Comparison of ENCODE assay signal across 8 cellular contexts in the genomic region with DNA sequence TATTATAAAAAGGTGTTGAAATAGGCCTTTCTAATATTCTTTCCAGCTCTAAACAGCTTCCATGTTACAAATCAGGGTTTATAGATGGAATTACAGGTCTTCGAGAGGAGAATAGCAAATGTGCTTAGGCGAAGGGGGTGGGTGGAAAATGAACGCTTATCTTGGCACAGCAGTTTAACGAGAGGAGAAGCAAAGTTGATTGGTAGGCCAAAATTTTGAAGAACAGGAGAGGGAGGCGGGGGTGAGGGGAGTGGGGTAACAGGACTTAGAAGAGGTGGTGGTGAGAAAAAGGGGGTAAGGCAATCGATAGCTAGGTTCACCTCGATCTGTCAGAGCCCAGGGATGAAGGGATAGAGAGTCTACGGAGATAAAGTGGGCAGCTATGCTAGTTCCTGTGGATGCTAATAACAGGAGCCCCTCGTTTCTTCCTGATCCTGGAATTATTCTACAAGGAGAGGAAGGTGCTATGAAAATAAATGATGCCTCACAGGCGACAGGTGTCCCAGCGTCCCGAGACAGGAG. TPM values are rescaled to one million over a fixed set of nuclear protein-coding genes. Genes with fewer than 3 reads are reported as not detected.
DNase-seq lines count a peak whose midpoint lies in the region; ATAC-seq and TF ChIP-seq lines count a peak whose summit lies in the region.

No MANE protein-coding gene starts in this region.

- H3K36me3 ChIP-seq in OCI-LY1 (ENCODE audit: insufficient read depth, low read length), result peaks cover 21% of the 10 kb centered on the region; the same call in 1 of the 2 replicates
- H3K36me3 ChIP-seq in mammary epithelial cell (ENCODE audit: insufficient read depth, low read length), result peaks cover 6% of the 10 kb centered on the region
- peaks cover 0 to 37% (median 6%) of the 10 kb centered on the region in 3 donors for H3K36me3 ChIP-seq in tibial nerve

- H2AFZ ChIP-seq in OCI-LY1 (ENCODE audit: low read length) (no peak overlapping the region), mammary epithelial cell (ENCODE audit: low read depth, low read length) (peak overlapping the region; percentile 86)

- no peak for TF ChIP-seq CTCF in AG04449 (IDR thresholded peaks at IDR 0.05; ENCODE audit: insufficient read depth, low read length, missing control alignments)
- no peak for TF ChIP-seq CTCF in OCI-LY1 (IDR thresholded peaks at IDR 0.05; ENCODE audit: low read length)
- TF ChIP-seq CTCF in mammary epithelial cell (conservative IDR thresholded peaks at IDR 0.05 in 1 of 2, IDR thresholded peaks at IDR 0.05 in 1 of 2; ENCODE audit: extremely low read depth in 1 of 2, insufficient read depth in 1 of 2, low read depth in 1 of 2, low read length in 2 of 2), result no peak
- TF ChIP-seq CTCF in lower leg skin (IDR thresholded peaks at IDR 0.05), result no peak
- TF ChIP-seq CTCF in tibial nerve (IDR thresholded peaks at IDR 0.05), result no peak

- peak overlapping the region; percentile 65 for H3K27ac ChIP-seq in OCI-LY1 (ENCODE audit: low read depth, low read length, poor library complexity, severe bottlenecking)
- H3K27ac ChIP-seq in mammary epithelial cell (ENCODE audit: insufficient read depth, low read depth, low read length), result peak overlapping the region; percentile 88
- H3K27ac ChIP-seq in tibial nerve, result peak overlapping the region; percentile 72 to 99 (median 97)

- peak overlapping the region; percentile 97 for H3K4me3 ChIP-seq in AG04449 (ENCODE audit: low read depth, low read length)
- H3K4me3 ChIP-seq in OCI-LY1 (ENCODE audit: low read depth, low read length, poor library complexity, severe bottlenecking), result peak overlapping the region; percentile 96
- H3K4me3 ChIP-seq in mammary epithelial cell (replicated peaks in 1 of 3; ENCODE audit: insufficient read depth in 1 of 3, low read depth in 2 of 3, low read length in 3 of 3), result peak overlapping the region; percentile 82 to 95 (median 85)
- peak overlapping the region; percentile 68 for H3K4me3 ChIP-seq in lower leg skin (ENCODE audit: low read depth, poor library complexity, severe bottlenecking)
- H3K4me3 ChIP-seq in tibial nerve, result peak overlapping the region; percentile 53 to 91 (median 79)

- POLR2A ChIA-PET in AG04449 (lab: Yijun Ruan, JAX), result interaction anchor here (0.7 to 1.4 kb wide), 2 partner anchors 258 to 347 kb away, joined by 3 to 4 read pairs; no protein-coding TSS in a partner anchor

- H4K20me1 ChIP-seq in OCI-LY1 (ENCODE audit: insufficient read depth, low read length) (no peaks in the 10 kb centered on the region), mammary epithelial cell (ENCODE audit: insufficient read depth, low read length) (no peaks in the 10 kb centered on the region)

- no peak for TF ChIP-seq POLR2A in lower leg skin (IDR thresholded peaks at IDR 0.05)
- no peak for TF ChIP-seq POLR2A in tibial nerve (IDR thresholded peaks at IDR 0.05)

- dilution Hi-C loops in mammary epithelial cell (cut with HindIII; ENCODE audit: low sequenced_read_pairs), result no loop called here

- peak overlapping the region; percentile 92 for H3K9ac ChIP-seq in OCI-LY1 (ENCODE audit: low read length)
- peak overlapping the region; percentile 97 for H3K9ac ChIP-seq in mammary epithelial cell (ENCODE audit: insufficient read depth, low read length)

- no peaks in the 10 kb centered on the region for H3F3A ChIP-seq in OCI-LY1 (ENCODE audit: insufficient read depth, low read length)

- DNase-seq in AG04449 (ENCODE audit: low read depth, low spot score) (no peak), mammary epithelial cell (no peak), lower leg skin (ENCODE audit: low spot score in 2 of 2) (no peak), tibial nerve (ENCODE audit: low spot score in 2 of 2) (no peak), ureter (ENCODE audit: low spot score) (no peak)

- 3% methylated on average over 11 of the region's 12 CpGs for WGBS in mammary epithelial cell (ENCODE audit: low coverage, missing lambda C conversion rate)
- WGBS in lower leg skin, 2 donors, result 1% methylated on average over 12 of the region's 12 CpGs
- 1 to 2% methylated on average over 12 of the region's 12 CpGs for WGBS in tibial nerve, 2 donors

- H3K9me2 ChIP-seq in OCI-LY1 (ENCODE audit: low read depth, low read length), result no peaks in the 10 kb centered on the region

- in situ Hi-C loops in mammary epithelial cell (cut with MboI; ENCODE audit: low sequenced_read_pairs in 2 of 2), result no loop called here

- ATAC-seq in GM21515 (IDR thresholded peaks at IDR 0.05; ENCODE audit: unreplicated experiment) (peak; percentile 3), HG03439 (IDR thresholded peaks at IDR 0.05; ENCODE audit: unreplicated experiment) (no peak)

- H3K4me1 ChIP-seq in OCI-LY1 (ENCODE audit: insufficient read depth, low read length, severe bottlenecking) (peaks cover 36% of the 10 kb centered on the region), mammary epithelial cell (ENCODE audit: insufficient read depth, low read length) (peaks cover 11% of the 10 kb centered on the region), tibial nerve (peaks cover 0 to 36% (median 24%) of the 10 kb centered on the region in 4 donors)

- H3K9me3 ChIP-seq in OCI-LY1 (ENCODE audit: low read length) (no peaks in the 10 kb centered on the region), mammary epithelial cell (replicated peaks; ENCODE audit: insufficient read depth, low read length) (no peaks in the 10 kb centered on the region), tibial nerve (no peaks in the 10 kb centered on the region)

- TF ChIP-seq EP300 in tibial nerve (IDR thresholded peaks at IDR 0.05), result no peak

- BruUV-seq in mammary epithelial cell (replicated peaks; lab: Mats Ljungman, UMichigan), result no TSS peak

- CTCF ChIA-PET in AG04449 (lab: Yijun Ruan, JAX), result interaction anchor here (0.8 to 3.7 kb wide), 7 partner anchors 16 to 228 kb away, joined by 3 to 18 read pairs (median 3); no protein-coding TSS in a partner anchor
- CTCF ChIA-PET in mammary epithelial cell (lab: Charles Lee; ENCODE audit: low non-redundant PET), result interaction anchor here (0.7 kb wide), 1 partner anchor 45 kb away, joined by 3 read pairs; no protein-coding TSS in a partner anchor

- H3K27me3 ChIP-seq in OCI-LY1 (ENCODE audit: insufficient read depth, low read length) (no peaks in the 10 kb centered on the region), mammary epithelial cell (ENCODE audit: insufficient read depth, low read length) (no peaks in the 10 kb centered on the region), tibial nerve (no peaks in the 10 kb centered on the region)

- intact Hi-C loops in mammary epithelial cell (cut with micrococcal nuclease) (loop anchor here (2.0 kb wide), 1 partner anchor 46 kb away; no protein-coding TSS in a partner anchor), lower leg skin (cut with DNase I; ENCODE audit: low total_unique reads) (no loop called here)

- peak overlapping the region; percentile 86 for H3K4me2 ChIP-seq in OCI-LY1 (ENCODE audit: low read length)
- peak overlapping the region; percentile 97 for H3K4me2 ChIP-seq in mammary epithelial cell (ENCODE audit: insufficient read depth, low read depth, low read length)

- H3K79me2 ChIP-seq in OCI-LY1 (ENCODE audit: insufficient read depth, low read length) (peaks cover 39% of the 10 kb centered on the region), mammary epithelial cell (ENCODE audit: insufficient read depth, low read length) (peaks cover 60% of the 10 kb centered on the region)

RNA-seq across cellular contexts. Expression of gene ANKRA2, which starts 0.7 kb away (rescaled TPM):
- total RNA-seq in mammary epithelial cell, result 10 to 100 TPM; 17.5 to 25.3 TPM
- polyA plus RNA-seq in mammary epithelial cell, result 6.3 TPM
- 2.4 TPM for polyA minus RNA-seq in mammary epithelial cell
- total RNA-seq in lower leg skin, result 10 to 100 TPM; 19.4 to 56.1 (median 27.6) TPM
- 10 to 100 TPM; 24.3 to 46.7 (median 33.5) TPM for total RNA-seq in tibial nerve
- total RNA-seq in ureter, result 32.1 TPM

RNA-seq across cellular contexts. Expression of gene UTP15, which starts 0.8 kb away (rescaled TPM):
- total RNA-seq in mammary epithelial cell, result 10 to 100 TPM; 38.7 to 41.5 TPM
- 15.7 TPM for polyA plus RNA-seq in mammary epithelial cell
- 19.2 TPM for polyA minus RNA-seq in mammary epithelial cell
- 10 to 100 TPM; 13.0 to 37.1 (median 15.4) TPM for total RNA-seq in lower leg skin
- total RNA-seq in tibial nerve, result 10 to 100 TPM in 3 of 4 donors, 1 to 10 TPM in 1; 8.4 to 30.6 (median 18.6) TPM
- 31.8 TPM for total RNA-seq in ureter
